In genomic region chr11:47524200-47524874, GRCh38 we compare ENCODE assay signal across 8 cellular contexts. TPM values are rescaled to one million over a fixed set of nuclear protein-coding genes. Genes with fewer than 3 reads are reported as not detected.
A peak's percentile ranks its signal among the peaks of the same experiment; 100 is the strongest.
DNase-seq lines count a peak whose midpoint lies in the region; ATAC-seq, FAIRE-seq and TF ChIP-seq lines count a peak whose summit lies in the region.

No MANE protein-coding gene starts in this region.

- H3K9me3 Mint-ChIP-seq in stimulated activated effector memory CD8-positive, alpha-beta T cell treated with anti-CD3 and anti-CD28 coated beads, Interleukin-12 subunit alpha, Interleukin-12 subunit beta, amount 100 ng/mL, for 72 hours = no peaks in the 10 kb centered on the region

- peaks cover 8% of the 10 kb centered on the region; the same call in 1 of the 2 replicates for H3F3A ChIP-seq in Loucy (ENCODE audit: low read depth)

- H3K79me2 ChIP-seq in Loucy (ENCODE audit: insufficient read depth, low read length) = peaks cover 100% of the 10 kb centered on the region
- peaks cover 98% of the 10 kb centered on the region for H3K79me2 ChIP-seq in K562 (ENCODE audit: control insufficient read depth, insufficient read depth, low read length)

- POLR2A ChIA-PET in K562 (lab: Yijun Ruan, JAX) = interaction anchor here (0.5 to 3.6 kb wide), 6 partner anchors 8 to 203 kb away, joined by 3 to 19 read pairs (median 5); no protein-coding TSS in a partner anchor

- in situ Hi-C loops in K562 (cut with MboI) = no loop called here

- no peak for TF ChIP-seq POLR2A in K562 (conservative IDR thresholded peaks at IDR 0.05)

- peaks cover 50% of the 10 kb centered on the region for H3K4me1 Mint-ChIP-seq in stimulated activated effector memory CD8-positive, alpha-beta T cell treated with anti-CD3 and anti-CD28 coated beads, Interleukin-12 subunit alpha, Interleukin-12 subunit beta, amount 100 ng/mL, for 72 hours

- H3K27me3 ChIP-seq in Loucy (ENCODE audit: insufficient read depth, low read length, poor library complexity, severe bottlenecking) (no peaks in the 10 kb centered on the region), K562 (ENCODE audit: control insufficient read depth in 2 of 2, insufficient read depth in 2 of 2, low read length in 2 of 2) (no peaks in the 10 kb centered on the region)

- no peaks in the 10 kb centered on the region for H3K9me1 ChIP-seq in K562 (ENCODE audit: control insufficient read depth, insufficient read depth, low read length)

- DNase-seq in DMS53 (lab: John Stamatoyannopoulos, UW) (peak; percentile 63), K562 (ENCODE audit: extremely low read depth in 1 of 4, low spot score in 3 of 4) (peak in 1 of 4 experiments; percentile 17), islet precursor cell (peak; percentile 82), NCI-H1048 (lab: John Stamatoyannopoulos, UW) (no peak), COLO829 (ENCODE audit: low spot score) (no peak)
- no peak for DNase-seq in stimulated activated effector memory CD8-positive, alpha-beta T cell treated with anti-CD3 and anti-CD28 coated beads, Interleukin-12 subunit alpha, Interleukin-12 subunit beta, amount 100 ng/mL, for 72 hours (ENCODE audit: low spot score in 2 of 2)

- H4K20me1 ChIP-seq in Loucy (ENCODE audit: insufficient read depth, low read length, poor library complexity, severe bottlenecking) (peaks cover 92% of the 10 kb centered on the region), K562 (replicated peaks; ENCODE audit: control insufficient read depth, insufficient read depth, low read length) (peaks cover 20% of the 10 kb centered on the region)

- H3K36me3 ChIP-seq in Loucy (ENCODE audit: insufficient read depth, low read length) (peaks cover 26% of the 10 kb centered on the region; the same call in 1 of the 2 replicates), K562 (ENCODE audit: control insufficient read depth, insufficient read depth, low read length) (peaks cover 17% of the 10 kb centered on the region; the same call in 1 of the 3 replicates)

- peak overlapping the region; percentile 32 for H3K4me3 ChIP-seq in Loucy (ENCODE audit: low read length, poor library complexity, severe bottlenecking)
- H3K4me3 ChIP-seq in K562 = no peak overlapping the region

- 42% methylated on average over 9 of the region's 9 CpGs for WGBS in K562 (ENCODE audit: insufficient coverage, low coverage, missing lambda C conversion rate)

- intact Hi-C loops in K562 (cut with micrococcal nuclease) = no loop called here

- H3K4me2 ChIP-seq in Loucy (ENCODE audit: low read depth, low read length, poor library complexity, severe bottlenecking) (peak overlapping the region; percentile 48), K562 (ENCODE audit: insufficient read depth, low read length) (peak overlapping the region; percentile 23)

- no peak for TF ChIP-seq RAD21 in K562 (CRISPR knock-in tag; conservative IDR thresholded peaks at IDR 0.05 in 1 of 2, IDR thresholded peaks at IDR 0.05 in 1 of 2)

- H2AFZ ChIP-seq in Loucy (ENCODE audit: low read length) = no peak overlapping the region
- no peak overlapping the region for H2AFZ ChIP-seq in K562 (ENCODE audit: low read depth, low read length)

- no peaks in the 10 kb centered on the region for H3K9me3 ChIP-seq in Loucy (ENCODE audit: insufficient read depth, low read depth, low read length)
- no peaks in the 10 kb centered on the region for H3K9me3 ChIP-seq in K562 (replicated peaks; ENCODE audit: control insufficient read depth, insufficient read depth, low read depth, low read length)

- no TSS peak for BruUV-seq in K562 (replicated peaks; lab: Mats Ljungman, UMichigan)

- CTCF ChIA-PET in K562 (lab: Yijun Ruan, JAX; ENCODE audit: low intra/inter-chr PET ratio) = interaction anchor here (0.9 kb wide), 1 partner anchor 213 kb away, joined by 4 read pairs; no protein-coding TSS in a partner anchor

- ATAC-seq in K562 (peak; percentile 66), GM21360 (IDR thresholded peaks at IDR 0.05; ENCODE audit: unreplicated experiment) (no peak)
- ATAC-seq in stimulated activated effector memory CD8-positive, alpha-beta T cell treated with anti-CD3 and anti-CD28 coated beads, Interleukin-12 subunit alpha, Interleukin-12 subunit beta, amount 100 ng/mL, for 72 hours = peak; percentile 69

- H3K27ac ChIP-seq in K562 (ENCODE audit: extremely low read depth, low read depth, low read length) = peak overlapping the region; percentile 73; the same call in 2 of the 3 replicates

- peak; percentile 67 for FAIRE-seq in K562 (lab: Jason Lieb, UNC)

- no peak for TF ChIP-seq CTCF in Loucy (conservative IDR thresholded peaks at IDR 0.05; ENCODE audit: low read length)
- TF ChIP-seq CTCF in K562 (IDR thresholded peaks at IDR 0.05 in 2 of 3, conservative IDR thresholded peaks at IDR 0.05 in 1 of 3; ENCODE audit: insufficient read depth in 2 of 3, low read depth in 1 of 3, low read length in 3 of 3) = no peak

- H3K36me3 Mint-ChIP-seq in stimulated activated effector memory CD8-positive, alpha-beta T cell treated with anti-CD3 and anti-CD28 coated beads, Interleukin-12 subunit alpha, Interleukin-12 subunit beta, amount 100 ng/mL, for 72 hours = peaks cover 22% of the 10 kb centered on the region

- H3K9me2 ChIP-seq in Loucy (replicated peaks; ENCODE audit: low read depth, low read length) = no peaks in the 10 kb centered on the region

- peaks cover 32% of the 10 kb centered on the region for H3K4me1 ChIP-seq in Loucy (ENCODE audit: insufficient read depth, low read length, poor library complexity, severe bottlenecking)
- H3K4me1 ChIP-seq in K562 (replicated peaks in 1 of 2; ENCODE audit: control insufficient read depth in 2 of 2, insufficient read depth in 2 of 2, low read length in 2 of 2) = peaks cover 14 to 26% of the 10 kb centered on the region in 2 experiments; a peak in 4 of 5 replicates

- peak overlapping the region; percentile 85 for H3K27ac Mint-ChIP-seq in stimulated activated effector memory CD8-positive, alpha-beta T cell treated with anti-CD3 and anti-CD28 coated beads, Interleukin-12 subunit alpha, Interleukin-12 subunit beta, amount 100 ng/mL, for 72 hours

- TF ChIP-seq EP300 in K562 (IDR thresholded peaks at IDR 0.05; ENCODE audit: low read length) = no peak

- peak overlapping the region; percentile 17 for H3K9ac ChIP-seq in Loucy (ENCODE audit: low read depth, low read length, poor library complexity, severe bottlenecking)
- peak overlapping the region; percentile 3 to 83; a peak in 3 of 4 replicates for H3K9ac ChIP-seq in K562 (ENCODE audit: insufficient read depth in 1 of 2, low read depth in 2 of 2, low read length in 2 of 2)

- peak overlapping the region; percentile 53 for H3K4me3 Mint-ChIP-seq in stimulated activated effector memory CD8-positive, alpha-beta T cell treated with anti-CD3 and anti-CD28 coated beads, Interleukin-12 subunit alpha, Interleukin-12 subunit beta, amount 100 ng/mL, for 72 hours

RNA-seq across cellular contexts. Expression of gene CELF1, which starts 28.6 kb away (rescaled TPM):
- 291 and 350 TPM in 2 replicates for total RNA-seq in K562 (2011; cell fraction: chromatin; rRNA removed; ENCODE audit: low replicate concordance)
- total RNA-seq in K562 (2011; cell fraction: nucleolus; rRNA removed) = 140 and 172 TPM in 2 replicates
- 256 and 337 TPM in 2 replicates for total RNA-seq in K562 (2011; cell fraction: nucleoplasm; rRNA removed)
- total RNA-seq in K562 (2014; rRNA removed) = 59.2 and 63.9 TPM in 2 replicates
- total RNA-seq in K562 (2014; rRNA removed; fragmentation: Illumina TruSeq; extraction: Trizol) = 77.4 and 79.1 TPM in 2 replicates
- total RNA-seq in K562 (2015; rRNA removed; fragmentation: Illumina TruSeq; extraction: Trizol) = 65.1 and 71.4 TPM in 2 replicates
- 102 and 111 TPM in 2 replicates for total RNA-seq in K562 (2021)
- 124 and 142 TPM in 2 replicates for polyA plus RNA-seq in K562 (2011; rRNA removed)
- 75.5 and 93.9 TPM in 2 replicates for polyA plus RNA-seq in K562 (2011; cell fraction: cytosol; rRNA removed)
- polyA plus RNA-seq in K562 (2011; cell fraction: nucleus; rRNA removed) = 276 and 281 TPM in 2 replicates
- 28.5 and 38.8 TPM in 2 replicates for polyA plus RNA-seq in K562 (2012)
- polyA plus RNA-seq in K562 (2014; fragmentation: Illumina TruSeq; extraction: Trizol) = 75.0 and 81.6 TPM in 2 replicates
- polyA plus RNA-seq in K562 (2014; fragmentation: Nextera tagmentation; extraction: Ambion mirVana) = 10 to 100 TPM; 11.3 to 21.6 TPM
- 82.8 and 88.9 TPM in 2 replicates for polyA plus RNA-seq in K562 (2014; rRNA removed)
- polyA minus RNA-seq in K562 (2011; rRNA and poly(A)+ RNA removed) = 138 and 183 TPM in 2 replicates
- polyA minus RNA-seq in K562 (2011; cell fraction: cytosol; rRNA and poly(A)+ RNA removed) = 71.5 and 87.3 TPM in 2 replicates
- polyA minus RNA-seq in K562 (2011; cell fraction: nucleus; rRNA and poly(A)+ RNA removed) = 67.6 and 122 TPM in 2 replicates

RNA-seq across cellular contexts. Expression of gene PTPMT1, which starts 41.1 kb away (rescaled TPM):
- total RNA-seq in K562 (2011; cell fraction: chromatin; rRNA removed; ENCODE audit: low replicate concordance) = 24.4 and 29.4 TPM in 2 replicates
- 46.2 and 48.8 TPM in 2 replicates for total RNA-seq in K562 (2011; cell fraction: nucleolus; rRNA removed)
- 40.4 and 62.1 TPM in 2 replicates for total RNA-seq in K562 (2011; cell fraction: nucleoplasm; rRNA removed)
- total RNA-seq in K562 (2014; rRNA removed) (140 and 146 TPM in 2 replicates), K562 (2014; rRNA removed; fragmentation: Illumina TruSeq; extraction: Trizol) (59.3 and 60.4 TPM in 2 replicates), K562 (2015; rRNA removed; fragmentation: Illumina TruSeq; extraction: Trizol) (61.2 and 65.3 TPM in 2 replicates), K562 (2021) (67.2 and 83.6 TPM in 2 replicates)
- polyA plus RNA-seq in K562 (2011; rRNA removed) (69.8 and 80.0 TPM in 2 replicates), K562 (2014; fragmentation: Illumina TruSeq; extraction: Trizol) (66.6 and 73.1 TPM in 2 replicates), K562 (2014; fragmentation: Nextera tagmentation; extraction: Ambion mirVana) (10 to 100 TPM; 10.4 to 16.5 TPM), K562 (2014; rRNA removed) (109 and 144 TPM in 2 replicates)
- polyA plus RNA-seq in K562 (2011; cell fraction: cytosol; rRNA removed) = 103 and 173 TPM in 2 replicates
- polyA plus RNA-seq in K562 (2011; cell fraction: nucleus; rRNA removed) = 29.7 and 32.6 TPM in 2 replicates
- 73.7 and 80.8 TPM in 2 replicates for polyA plus RNA-seq in K562 (2012)
- 31.1 and 36.7 TPM in 2 replicates for polyA minus RNA-seq in K562 (2011; rRNA and poly(A)+ RNA removed)
- polyA minus RNA-seq in K562 (2011; cell fraction: cytosol; rRNA and poly(A)+ RNA removed) = 23.8 and 30.2 TPM in 2 replicates
- 18.9 and 21.1 TPM in 2 replicates for polyA minus RNA-seq in K562 (2011; cell fraction: nucleus; rRNA and poly(A)+ RNA removed)

RNA-seq across cellular contexts. Expression of gene KBTBD4, which starts 54.4 kb away (rescaled TPM):
- total RNA-seq in K562 (2011; cell fraction: chromatin; rRNA removed; ENCODE audit: low replicate concordance) = 9.0 and 15.8 TPM in 2 replicates
- total RNA-seq in K562 (2011; cell fraction: nucleolus; rRNA removed) = 11.7 and 13.2 TPM in 2 replicates
- total RNA-seq in K562 (2011; cell fraction: nucleoplasm; rRNA removed) = 11.6 and 13.4 TPM in 2 replicates
- total RNA-seq in K562 (2014; rRNA removed) = 9.1 and 11.2 TPM in 2 replicates
- 13.6 TPM in 2 replicates for total RNA-seq in K562 (2014; rRNA removed; fragmentation: Illumina TruSeq; extraction: Trizol)
- total RNA-seq in K562 (2015; rRNA removed; fragmentation: Illumina TruSeq; extraction: Trizol) = 13.3 and 13.6 TPM in 2 replicates
- total RNA-seq in K562 (2021) = 11.0 and 12.9 TPM in 2 replicates
- polyA plus RNA-seq in K562 (2011; rRNA removed) = 16.9 and 18.2 TPM in 2 replicates
- polyA plus RNA-seq in K562 (2011; cell fraction: cytosol; rRNA removed) = 16.9 and 19.8 TPM in 2 replicates
- 6.6 and 9.4 TPM in 2 replicates for polyA plus RNA-seq in K562 (2011; cell fraction: nucleus; rRNA removed)
- polyA plus RNA-seq in K562 (2012) = 9.4 and 13.6 TPM in 2 replicates
- 13.0 and 13.1 TPM in 2 replicates for polyA plus RNA-seq in K562 (2014; fragmentation: Illumina TruSeq; extraction: Trizol)
- polyA plus RNA-seq in K562 (2014; fragmentation: Nextera tagmentation; extraction: Ambion mirVana) = 10 to 100 TPM; 30.1 to 33.9 TPM
- polyA plus RNA-seq in K562 (2014; rRNA removed) = 7.0 and 10.1 TPM in 2 replicates
- 21.9 and 23.1 TPM in 2 replicates for polyA minus RNA-seq in K562 (2011; rRNA and poly(A)+ RNA removed)
- 8.3 and 9.2 TPM in 2 replicates for polyA minus RNA-seq in K562 (2011; cell fraction: cytosol; rRNA and poly(A)+ RNA removed)
- 5.4 and 10.0 TPM in 2 replicates for polyA minus RNA-seq in K562 (2011; cell fraction: nucleus; rRNA and poly(A)+ RNA removed)

RNA-seq across cellular contexts. Expression of gene NDUFS3, which starts 54.5 kb away (rescaled TPM):
- total RNA-seq in K562 (2011; cell fraction: chromatin; rRNA removed; ENCODE audit: low replicate concordance) = 228 and 279 TPM in 2 replicates
- total RNA-seq in K562 (2011; cell fraction: nucleolus; rRNA removed) = 212 and 223 TPM in 2 replicates
- total RNA-seq in K562 (2011; cell fraction: nucleoplasm; rRNA removed) = 239 and 241 TPM in 2 replicates
- 203 and 207 TPM in 2 replicates for total RNA-seq in K562 (2014; rRNA removed)
- total RNA-seq in K562 (2014; rRNA removed; fragmentation: Illumina TruSeq; extraction: Trizol) = 191 and 192 TPM in 2 replicates
- total RNA-seq in K562 (2015; rRNA removed; fragmentation: Illumina TruSeq; extraction: Trizol) = 190 and 191 TPM in 2 replicates
- total RNA-seq in K562 (2021) = 229 and 238 TPM in 2 replicates
- polyA plus RNA-seq in K562 (2011; rRNA removed) = 302 and 343 TPM in 2 replicates
- polyA plus RNA-seq in K562 (2011; cell fraction: cytosol; rRNA removed) = 353 and 764 TPM in 2 replicates
- 319 and 323 TPM in 2 replicates for polyA plus RNA-seq in K562 (2011; cell fraction: nucleus; rRNA removed)
- 137 and 179 TPM in 2 replicates for polyA plus RNA-seq in K562 (2012)
- polyA plus RNA-seq in K562 (2014; fragmentation: Illumina TruSeq; extraction: Trizol) = 194 and 197 TPM in 2 replicates
- polyA plus RNA-seq in K562 (2014; fragmentation: Nextera tagmentation; extraction: Ambion mirVana) = 10 to 100 TPM; 38.7 to 82.3 TPM
- 341 and 353 TPM in 2 replicates for polyA plus RNA-seq in K562 (2014; rRNA removed)
- polyA minus RNA-seq in K562 (2011; rRNA and poly(A)+ RNA removed) = 180 and 229 TPM in 2 replicates
- 60.6 and 66.6 TPM in 2 replicates for polyA minus RNA-seq in K562 (2011; cell fraction: cytosol; rRNA and poly(A)+ RNA removed)
- 57.1 and 90.0 TPM in 2 replicates for polyA minus RNA-seq in K562 (2011; cell fraction: nucleus; rRNA and poly(A)+ RNA removed)

Comparison
In these comparisons a context has a peak if more than half of its experiments do, and no peak if none do; other contexts are left out.
1. DNase-seq: peak in DMS53 (single experiment) and islet precursor cell (single experiment); none in stimulated activated effector memory CD8-positive, alpha-beta T cell treated with anti-CD3 and anti-CD28 coated beads, Interleukin-12 subunit alpha, Interleukin-12 subunit beta, amount 100 ng/mL, for 72 hours (0 of 2), NCI-H1048 (single experiment) and COLO829 (single experiment).